In the genomic region with DNA sequence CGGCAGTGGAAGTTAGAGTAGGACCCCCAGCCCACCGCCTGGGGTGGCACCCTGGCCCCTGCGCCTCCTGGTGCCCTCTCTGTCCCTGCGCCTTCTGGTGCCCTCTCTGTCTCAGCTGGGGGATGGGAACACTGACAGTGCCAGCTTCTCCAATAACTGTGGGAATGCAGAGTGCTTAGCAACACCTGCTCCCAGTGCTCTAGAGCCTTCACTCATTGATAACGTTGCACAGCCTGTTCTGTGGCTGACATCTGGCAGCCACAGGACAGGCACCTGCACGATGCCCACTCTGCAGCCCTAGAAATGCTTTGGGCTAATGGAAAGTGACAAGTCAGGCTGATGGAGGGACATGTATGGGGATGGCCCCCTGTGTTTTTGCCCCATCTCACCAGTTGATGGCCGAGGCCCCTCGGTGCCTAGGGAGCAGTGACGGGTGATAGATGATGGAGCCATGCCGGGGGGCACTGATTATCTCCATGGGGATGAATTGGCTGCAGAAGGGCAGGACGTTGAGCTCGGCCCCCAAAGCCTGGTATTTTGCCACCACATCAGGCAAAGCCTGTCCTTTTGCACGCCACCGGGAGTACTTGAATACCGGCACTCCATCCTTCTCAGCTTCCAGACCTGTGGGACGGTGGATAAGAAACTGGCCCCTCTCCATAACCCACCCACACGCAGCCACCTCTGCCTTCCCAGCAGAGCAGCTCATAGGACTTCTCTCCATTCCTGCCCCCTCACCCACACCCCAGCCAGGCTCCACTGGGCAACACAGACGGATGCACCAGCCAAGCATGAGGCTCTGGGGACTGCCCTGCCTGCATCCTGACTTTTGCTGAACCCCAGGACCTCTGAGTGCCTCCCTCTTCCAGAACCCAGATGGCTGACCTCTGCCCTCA, we compare ENCODE assay signal across 16 cellular contexts. TPM values are rescaled to one million over a fixed set of nuclear protein-coding genes. Genes with fewer than 3 reads are reported as not detected.
DNase-seq lines count a peak whose midpoint lies in the region; ATAC-seq and TF ChIP-seq lines count a peak whose summit lies in the region.
"Had no signal": no experiment of that assay in that cellular context is flagged by ENCODE, and none has a peak within 500 bp of the region (broad histone marks: within the 10 kb centered on the region; RNA-seq: fewer than 3 reads in every experiment).

No MANE protein-coding gene starts in this region.

- H3F3A ChIP-seq in neural progenitor cell (ENCODE audit: low read depth), result no peaks in the 10 kb centered on the region

- H3K4me2 ChIP-seq in neural progenitor cell, result no peak overlapping the region
- H3K4me2 ChIP-seq: A549, PC-9 had no signal

- H3K27ac Mint-ChIP-seq in neural progenitor cell (peak overlapping the region; percentile 4), type B pancreatic cell (no peak overlapping the region)
- H3K27ac Mint-ChIP-seq: CD4-positive, alpha-beta T cell had no signal

- H2AFZ ChIP-seq in neural progenitor cell (replicated peaks), result no peak overlapping the region
- H2AFZ ChIP-seq: PC-9 had no signal

- peak; percentile 43 for DNase-seq in activated CD8-positive, alpha-beta memory T cell treated with anti-CD3 and anti-CD28 coated beads for 24 hours
- DNase-seq in activated CD8-positive, alpha-beta memory T cell treated with anti-CD3 and anti-CD28 coated beads, Interleukin-2, amount 50 U/mL, for 4 hours, result no peak
- peak; percentile 21 for DNase-seq in NCI-H524 treated with DMSO at 0.1 percent for 48 hours (lab: John Stamatoyannopoulos, UW)
- DNase-seq in neural progenitor cell (ENCODE audit: low spot score), result no peak
- DNase-seq in type B pancreatic cell (ENCODE audit: extremely low spot score, unreplicated experiment), result peak; percentile 48
- no peak for DNase-seq in epidermal melanocyte (ENCODE audit: insufficient read length, low spot score)
- DNase-seq: CD4-positive, alpha-beta T cell; Karpas-422; MM.1S; NCI-H1105; NCI-H187; NCI-H69; PC-9 had no signal

- H3K4me3 Mint-ChIP-seq in neural progenitor cell (no peak overlapping the region), type B pancreatic cell (no peak overlapping the region)
- H3K4me3 Mint-ChIP-seq: CD4-positive, alpha-beta T cell had no signal

- ATAC-seq in HG03439 (IDR thresholded peaks at IDR 0.05; ENCODE audit: unreplicated experiment) (no peak), HG02884 (IDR thresholded peaks at IDR 0.05; ENCODE audit: unreplicated experiment) (no peak)
- ATAC-seq: A549 had no signal

- TF ChIP-seq CTCF in neural progenitor cell (IDR thresholded peaks at IDR 0.05) (no peak), type B pancreatic cell (conservative IDR thresholded peaks at IDR 0.05) (no peak)

- no peaks in the 10 kb centered on the region for H3K27me3 ChIP-seq in neural progenitor cell

- H3K27me3 Mint-ChIP-seq in neural progenitor cell (ENCODE audit: insufficient read depth, low read depth) (peaks cover 6% of the 10 kb centered on the region), type B pancreatic cell (no peaks in the 10 kb centered on the region)

- no peak overlapping the region for H3K9ac ChIP-seq in neural progenitor cell

- H3K4me3 ChIP-seq in neural progenitor cell, result no peak overlapping the region
- H3K4me3 ChIP-seq: A549, PC-9 had no signal

- H3K4me1 Mint-ChIP-seq in neural progenitor cell (peaks cover 16% of the 10 kb centered on the region), type B pancreatic cell (ENCODE audit: unreplicated experiment) (peaks cover 16% of the 10 kb centered on the region)

- no peaks in the 10 kb centered on the region for H3K9me3 ChIP-seq in neural progenitor cell (ENCODE audit: low read depth)
- H3K9me3 ChIP-seq: A549 had no signal

- H3K36me3 Mint-ChIP-seq in neural progenitor cell (no peaks in the 10 kb centered on the region), type B pancreatic cell (no peaks in the 10 kb centered on the region)

- H3K4me1 ChIP-seq in neural progenitor cell, result no peaks in the 10 kb centered on the region
- H3K4me1 ChIP-seq: A549 had no signal

- no peaks in the 10 kb centered on the region for H4K20me1 ChIP-seq in neural progenitor cell (ENCODE audit: low read depth)

- H3K36me3 ChIP-seq in neural progenitor cell, result no peaks in the 10 kb centered on the region

- no peaks in the 10 kb centered on the region for H3K79me2 ChIP-seq in neural progenitor cell (ENCODE audit: low read depth)

- no peaks in the 10 kb centered on the region for H3K9me3 Mint-ChIP-seq in neural progenitor cell
- H3K9me3 Mint-ChIP-seq in type B pancreatic cell, result no peaks in the 10 kb centered on the region
- H3K9me3 Mint-ChIP-seq: CD4-positive, alpha-beta T cell had no signal

- H3K27ac ChIP-seq in neural progenitor cell, result no peak overlapping the region
- H3K27ac ChIP-seq: A549, PC-9 had no signal

RNA-seq across cellular contexts. Expression of a gene that starts 22.1 kb away (rescaled TPM):
- total RNA-seq in neural progenitor cell (ENCODE audit: low replicate concordance), result 0.31 and 0.60 TPM in 2 replicates
- total RNA-seq in type B pancreatic cell (ENCODE audit: low replicate concordance), result 5.0 and 10.2 TPM in 2 replicates
- total RNA-seq: CD4-positive, alpha-beta T cell had no signal

Comparison
In these comparisons a context has a peak if more than half of its experiments do, and no peak if none do; other contexts are left out.
1. DNase-seq: peak in activated CD8-positive, alpha-beta memory T cell treated with anti-CD3 and anti-CD28 coated beads for 24 hours (single experiment), NCI-H524 treated with DMSO at 0.1 percent for 48 hours (single experiment) and type B pancreatic cell (single experiment); none in activated CD8-positive, alpha-beta memory T cell treated with anti-CD3 and anti-CD28 coated beads, Interleukin-2, amount 50 U/mL, for 4 hours (single experiment), neural progenitor cell (single experiment) and epidermal melanocyte (single experiment).